In genomic region chr6:169977434-169978265, GRCh38 we compare ENCODE assay signal across 21 cellular contexts.
"Had no signal": no experiment of that assay in that cellular context is flagged by ENCODE, and none has a peak within 500 bp of the region (broad histone marks: within the 10 kb centered on the region; RNA-seq: fewer than 3 reads in every experiment).

No MANE protein-coding gene starts in this region.

- H3K9me3 ChIP-seq: esophagus squamous epithelium, gastroesophageal sphincter, heart left ventricle, ovary, psoas muscle, right atrium auricular region had no signal

- H3K4me1 ChIP-seq: gastroesophageal sphincter, psoas muscle had no signal

- DNase-seq: activated CD4-positive, alpha-beta memory T cell treated with anti-CD3 and anti-CD28 coated beads for 36 hours; activated CD4-positive, alpha-beta T cell treated with anti-CD3 and anti-CD28 coated beads for 48 hours; activated effector memory CD4-positive, alpha-beta T cell treated with Interleukin-2 at 50 U/mL for 16 hours; activated naive CD4-positive, alpha-beta T cell treated with anti-CD3 and anti-CD28 coated beads for 36 hours; activated T-cell treated with anti-CD3 and anti-CD28 coated beads, Interleukin-2, amount 50 U/mL, for 72 hours; amniotic stem cell; cerebellar nuclear complex; esophagus squamous epithelium; islet precursor cell; midbrain; natural killer cell; ovary; psoas muscle; stimulated activated CD4-positive, alpha-beta T cell treated with anti-CD3 and anti-CD28 coated beads, Interleukin-15, amount 100 ng/mL, for 24 hours had no signal

- H3K36me3 ChIP-seq: esophagus squamous epithelium, gastroesophageal sphincter, heart left ventricle, ovary, right atrium auricular region had no signal

- H3K27ac ChIP-seq: coronary artery, gastroesophageal sphincter, heart left ventricle, ovary, psoas muscle, right atrium auricular region had no signal

- ATAC-seq: activated T-cell treated with anti-CD3 and anti-CD28 coated beads, Interleukin-2, amount 50 U/mL, for 72 hours; gastroesophageal sphincter; stimulated activated memory B cell treated with anti-CD40 and anti-IgM and Interleukin-4, amounts not matched to agents 10 μg/mL and 1 μg/mL and 100 μg/mL, for 72 hours had no signal

- H3K27me3 ChIP-seq: ovary, right atrium auricular region had no signal

- FAIRE-seq: bronchial epithelial cell had no signal

- H3K4me3 ChIP-seq: coronary artery, gastroesophageal sphincter, heart left ventricle, ovary, psoas muscle, right atrium auricular region, skin epidermis had no signal
